Comparison of ENCODE assay signal across 20 cellular contexts in genomic region chr10:21934307-21934706, GRCh38.
DNase-seq lines count a peak whose midpoint lies in the region; ATAC-seq and TF ChIP-seq lines count a peak whose summit lies in the region.
"Had no signal": no experiment of that assay in that cellular context is flagged by ENCODE, and none has a peak within 500 bp of the region (broad histone marks: within the 10 kb centered on the region; RNA-seq: fewer than 3 reads in every experiment).

No MANE protein-coding gene starts in this region.

- H3K4me3 ChIP-seq in choroid plexus epithelial cell (ENCODE audit: low read depth, low read length) = no peak overlapping the region
- H3K4me3 ChIP-seq: BLaER1 had no signal

- ATAC-seq in foreskin keratinocyte = peak; percentile 71
- ATAC-seq in HG03135 (IDR thresholded peaks at IDR 0.05; ENCODE audit: unreplicated experiment) = no peak
- ATAC-seq in CD4-positive, alpha-beta T cell (ENCODE audit: poor library complexity) = no peak
- ATAC-seq in HG03039 (IDR thresholded peaks at IDR 0.05; ENCODE audit: unreplicated experiment) = no peak
- ATAC-seq in GM21619 (IDR thresholded peaks at IDR 0.05; ENCODE audit: unreplicated experiment) = no peak
- ATAC-seq: SK-N-SH treated with all-trans-retinoic acid at 6 μM for 48 hours had no signal

- no peak overlapping the region for H3K27ac Mint-ChIP-seq in CD4-positive, alpha-beta T cell
- H3K27ac Mint-ChIP-seq: CD4-positive, alpha-beta memory T cell; HFFc6; IgD-negative memory B cell had no signal

- H3K4me1 ChIP-seq in foreskin keratinocyte = peaks cover 15% of the 10 kb centered on the region
- H3K4me1 ChIP-seq: BLaER1 had no signal

- CTCF ChIA-PET in CD4-positive, alpha-beta T cell (lab: Charles Lee) = interaction anchor here (0.7 kb wide), 1 partner anchor 232 kb away, joined by 3 read pairs; no protein-coding TSS in a partner anchor

- H3K27me3 ChIP-seq in foreskin keratinocyte = no peaks in the 10 kb centered on the region
- no peaks in the 10 kb centered on the region for H3K27me3 ChIP-seq in CD4-positive, alpha-beta T cell (ENCODE audit: control insufficient read depth, insufficient read depth, low read length)
- H3K27me3 ChIP-seq: BLaER1 had no signal

- H3K4me3 Mint-ChIP-seq in CD4-positive, alpha-beta T cell = no peak overlapping the region
- H3K4me3 Mint-ChIP-seq: CD4-positive, alpha-beta memory T cell; HFFc6; IgD-negative memory B cell had no signal

- H3K9me3 Mint-ChIP-seq in CD4-positive, alpha-beta T cell = peaks cover 15% of the 10 kb centered on the region

- peaks cover 46% of the 10 kb centered on the region for H3K36me3 Mint-ChIP-seq in CD4-positive, alpha-beta T cell (ENCODE audit: low read depth)

- H3K27me3 Mint-ChIP-seq in CD4-positive, alpha-beta T cell = no peaks in the 10 kb centered on the region
- H3K27me3 Mint-ChIP-seq: CD4-positive, alpha-beta memory T cell; IgD-negative memory B cell had no signal

- no peak overlapping the region for H3K27ac ChIP-seq in foreskin keratinocyte
- no peak overlapping the region for H3K27ac ChIP-seq in CD4-positive, alpha-beta T cell (ENCODE audit: low read depth, low read length)
- H3K27ac ChIP-seq: BLaER1 had no signal

- no peaks in the 10 kb centered on the region for H3K4me1 Mint-ChIP-seq in CD4-positive, alpha-beta T cell (ENCODE audit: low read depth)
- H3K4me1 Mint-ChIP-seq: IgD-negative memory B cell had no signal

- intact Hi-C loops in CD4-positive, alpha-beta T cell (cut with DNase I, micrococcal nuclease) = no loop called here

- peak; percentile 48 for DNase-seq in ELR (ENCODE audit: low read depth)
- DNase-seq in amniotic epithelial cell (ENCODE audit: low read depth) = peak; percentile 59
- DNase-seq in choroid plexus epithelial cell (ENCODE audit: low read depth) = peak; percentile 65
- DNase-seq in foreskin keratinocyte = no peak
- no peak for DNase-seq in CD4-positive, alpha-beta T cell
- DNase-seq: CD4-positive, alpha-beta memory T cell; GF-D8; H7; HFFc6; NCI-H1048; NCI-H1417 treated with DMSO at 0.1 percent for 48 hours; NCI-H187; NCI-H2107; SIG-M5 had no signal

- POLR2A ChIA-PET in CD4-positive, alpha-beta T cell (lab: Charles Lee) = no interaction called here

- no peak for TF ChIP-seq CTCF in choroid plexus epithelial cell (conservative IDR thresholded peaks at IDR 0.05; ENCODE audit: low read depth, low read length)
- no peak for TF ChIP-seq CTCF in foreskin keratinocyte (conservative IDR thresholded peaks at IDR 0.05)
- TF ChIP-seq CTCF in CD4-positive, alpha-beta T cell (IDR thresholded peaks at IDR 0.05) = no peak

- peaks cover 15% of the 10 kb centered on the region for H3K9me3 ChIP-seq in CD4-positive, alpha-beta T cell (ENCODE audit: control insufficient read depth, low read length)

Comparison
In these comparisons a context has a peak if more than half of its experiments do, and no peak if none do; other contexts are left out.
1. DNase-seq: peak in ELR (single experiment), amniotic epithelial cell (single experiment) and choroid plexus epithelial cell (single experiment); none in foreskin keratinocyte (0 of 2) and CD4-positive, alpha-beta T cell (0 of 10).